In the genomic region with DNA sequence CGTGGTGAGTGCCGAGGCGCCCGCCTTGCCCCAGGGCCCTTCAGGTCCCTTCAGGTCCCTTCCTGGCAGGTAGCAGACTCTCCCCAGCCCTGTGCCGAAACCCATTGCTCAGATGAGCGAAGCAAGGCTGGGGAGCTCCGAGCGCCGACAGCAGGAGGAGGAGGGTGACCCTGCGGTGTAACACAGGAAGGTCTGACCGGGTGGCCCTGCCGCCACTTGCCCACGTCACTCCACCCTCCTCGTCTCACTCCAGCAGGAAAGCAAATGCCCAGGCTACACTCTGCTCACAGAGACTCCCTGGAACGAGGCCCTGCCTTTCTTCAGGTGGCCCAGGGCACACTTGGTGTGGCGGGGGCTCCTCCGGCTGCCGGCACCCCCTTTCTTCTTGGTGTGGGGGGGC, we compare ENCODE assay signal across 20 cellular contexts.
"Had no signal": no experiment of that assay in that cellular context is flagged by ENCODE, and none has a peak within 500 bp of the region (broad histone marks: within the 10 kb centered on the region; RNA-seq: fewer than 3 reads in every experiment).

No MANE protein-coding gene starts in this region.

- ATAC-seq: activated T-helper 17 cell treated with anti-CD3 and anti-CD28 coated beads, Interleukin-2, amount 50 U/mL, for 72 hours; left lung; stimulated activated naive CD8-positive, alpha-beta T cell treated with anti-CD3 and anti-CD28 coated beads, Interleukin-15, Interleukin-2, amounts not matched to agents 100 U/mL and 50 U/mL, for 24 hours; T-cell; upper lobe of right lung had no signal

- H3K9me3 Mint-ChIP-seq: activated T-helper 17 cell treated with anti-CD3 and anti-CD28 coated beads, Interleukin-2, amount 50 U/mL, for 72 hours; naive B cell; T-cell; T-helper 2 cell treated with Interferon-gamma antibody and Interleukin-4, amounts not matched to agents 5 μg/mL and 100 μg/mL, for 36 hours had no signal

- H3K27me3 ChIP-seq: left lung, thyroid gland, upper lobe of right lung had no signal

- H3K9me3 ChIP-seq: left lung, thyroid gland, upper lobe of right lung had no signal

- H3K4me1 ChIP-seq: thyroid gland, upper lobe of right lung had no signal

- H3K36me3 ChIP-seq: upper lobe of right lung had no signal

- H3K27ac Mint-ChIP-seq: activated naive CD8-positive, alpha-beta T cell; activated T-helper 17 cell treated with anti-CD3 and anti-CD28 coated beads, Interleukin-2, amount 50 U/mL, for 72 hours; progenitor cell of endocrine pancreas; T-cell; T-helper 2 cell treated with Interferon-gamma antibody and Interleukin-4, amounts not matched to agents 5 μg/mL and 100 μg/mL, for 36 hours had no signal

- H3K4me3 ChIP-seq: left lung, lung, thyroid gland, upper lobe of right lung had no signal

- H3K27ac ChIP-seq: left lung, thyroid gland, upper lobe of right lung had no signal

- DNase-seq: activated CD4-positive, alpha-beta T cell treated with anti-CD3 and anti-CD28 coated beads for 1 hour; activated naive CD4-positive, alpha-beta T cell; activated T-cell treated with anti-CD3 and anti-CD28 coated beads, Interleukin-2, amount 50 U/mL, for 1 hour; amniotic stem cell; effector CD4-positive, alpha-beta T cell; erythroblast; foreskin fibroblast; left lung; naive B cell; retina; stimulated activated CD4-positive, alpha-beta T cell treated with anti-CD3 and anti-CD28 coated beads, Interleukin-2, amount 100 ng/mL, for 48 hours; stimulated activated naive CD8-positive, alpha-beta T cell treated with anti-CD3 and anti-CD28 coated beads, Interleukin-15, Interleukin-2, amounts not matched to agents 100 U/mL and 50 U/mL, for 24 hours; thyroid gland; upper lobe of right lung had no signal

- H3K27me3 Mint-ChIP-seq: activated naive CD8-positive, alpha-beta T cell; activated T-helper 17 cell treated with anti-CD3 and anti-CD28 coated beads, Interleukin-2, amount 50 U/mL, for 72 hours; progenitor cell of endocrine pancreas; T-cell had no signal

- H3K4me3 Mint-ChIP-seq: activated naive CD8-positive, alpha-beta T cell; activated T-helper 17 cell treated with anti-CD3 and anti-CD28 coated beads, Interleukin-2, amount 50 U/mL, for 72 hours; T-cell; T-helper 2 cell treated with Interferon-gamma antibody and Interleukin-4, amounts not matched to agents 5 μg/mL and 100 μg/mL, for 36 hours had no signal
